Comparison of ENCODE assay signal across 1 cellular context in the genomic region with DNA sequence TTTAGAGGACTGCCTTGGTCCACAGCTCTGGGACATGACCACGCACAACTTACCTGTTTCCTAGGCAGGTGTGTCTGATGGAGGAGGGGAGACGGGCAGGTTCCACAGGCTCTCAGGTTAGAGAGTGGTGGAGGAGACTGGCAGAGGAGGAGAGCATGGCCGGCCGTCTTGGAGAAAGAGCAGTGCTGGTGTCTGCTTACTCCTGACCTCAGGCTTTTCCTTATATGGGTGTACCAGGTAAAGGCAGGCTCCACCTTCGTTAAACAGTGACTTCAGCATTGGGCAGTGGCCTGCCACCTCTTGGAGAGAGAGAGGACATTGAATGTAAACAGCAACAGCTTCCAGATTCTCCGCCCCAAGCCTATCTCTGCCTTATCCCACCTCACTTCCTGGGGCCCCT.
TF ChIP-seq lines count a peak whose summit lies in the region.

Gene CAPN13 (minus strand): TSS at position 198 of the 400 bp plus-strand sequence. CDS start 20,121 bp downstream, outside the sequence.

TF ChIP-seq in WTC11, 78 proteins besides CTCF, POLR2A, EP300 and RAD21 (continued from another document):
- TF ChIP-seq, protein P1, sequence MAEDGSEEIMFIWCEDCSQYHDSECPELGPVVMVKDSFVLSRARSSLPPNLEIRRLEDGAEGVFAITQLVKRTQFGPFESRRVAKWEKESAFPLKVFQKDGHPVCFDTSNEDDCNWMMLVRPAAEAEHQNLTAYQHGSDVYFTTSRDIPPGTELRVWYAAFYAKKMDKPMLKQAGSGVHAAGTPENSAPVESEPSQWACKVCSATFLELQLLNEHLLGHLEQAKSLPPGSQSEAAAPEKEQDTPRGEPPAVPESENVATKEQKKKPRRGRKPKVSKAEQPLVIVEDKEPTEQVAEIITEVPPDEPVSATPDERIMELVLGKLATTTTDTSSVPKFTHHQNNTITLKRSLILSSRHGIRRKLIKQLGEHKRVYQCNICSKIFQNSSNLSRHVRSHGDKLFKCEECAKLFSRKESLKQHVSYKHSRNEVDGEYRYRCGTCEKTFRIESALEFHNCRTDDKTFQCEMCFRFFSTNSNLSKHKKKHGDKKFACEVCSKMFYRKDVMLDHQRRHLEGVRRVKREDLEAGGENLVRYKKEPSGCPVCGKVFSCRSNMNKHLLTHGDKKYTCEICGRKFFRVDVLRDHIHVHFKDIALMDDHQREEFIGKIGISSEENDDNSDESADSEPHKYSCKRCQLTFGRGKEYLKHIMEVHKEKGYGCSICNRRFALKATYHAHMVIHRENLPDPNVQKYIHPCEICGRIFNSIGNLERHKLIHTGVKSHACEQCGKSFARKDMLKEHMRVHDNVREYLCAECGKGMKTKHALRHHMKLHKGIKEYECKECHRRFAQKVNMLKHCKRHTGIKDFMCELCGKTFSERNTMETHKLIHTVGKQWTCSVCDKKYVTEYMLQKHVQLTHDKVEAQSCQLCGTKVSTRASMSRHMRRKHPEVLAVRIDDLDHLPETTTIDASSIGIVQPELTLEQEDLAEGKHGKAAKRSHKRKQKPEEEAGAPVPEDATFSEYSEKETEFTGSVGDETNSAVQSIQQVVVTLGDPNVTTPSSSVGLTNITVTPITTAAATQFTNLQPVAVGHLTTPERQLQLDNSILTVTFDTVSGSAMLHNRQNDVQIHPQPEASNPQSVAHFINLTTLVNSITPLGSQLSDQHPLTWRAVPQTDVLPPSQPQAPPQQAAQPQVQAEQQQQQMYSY (CRISPR knock-in tag; IDR thresholded peaks at IDR 0.05), result no peak
- no peak for TF ChIP-seq ESRRA (CRISPR knock-in tag; IDR thresholded peaks at IDR 0.05; ENCODE audit: borderline replicate concordance)
- TF ChIP-seq USF1 (CRISPR knock-in tag; IDR thresholded peaks at IDR 0.05), result no peak
- no peak for TF ChIP-seq TEAD4 (CRISPR knock-in tag; IDR thresholded peaks at IDR 0.05)
- TF ChIP-seq NR2C2 (CRISPR knock-in tag; IDR thresholded peaks at IDR 0.05), result no peak
- TF ChIP-seq JUN (CRISPR knock-in tag; IDR thresholded peaks at IDR 0.05), result no peak
- no peak for TF ChIP-seq OVOL2 (CRISPR knock-in tag; IDR thresholded peaks at IDR 0.05; ENCODE audit: borderline replicate concordance)
- no peak for TF ChIP-seq ZNF138 (CRISPR knock-in tag; conservative IDR thresholded peaks at IDR 0.05)
- no peak for TF ChIP-seq FOXP4 (CRISPR knock-in tag; IDR thresholded peaks at IDR 0.05)
- TF ChIP-seq, protein P2, sequence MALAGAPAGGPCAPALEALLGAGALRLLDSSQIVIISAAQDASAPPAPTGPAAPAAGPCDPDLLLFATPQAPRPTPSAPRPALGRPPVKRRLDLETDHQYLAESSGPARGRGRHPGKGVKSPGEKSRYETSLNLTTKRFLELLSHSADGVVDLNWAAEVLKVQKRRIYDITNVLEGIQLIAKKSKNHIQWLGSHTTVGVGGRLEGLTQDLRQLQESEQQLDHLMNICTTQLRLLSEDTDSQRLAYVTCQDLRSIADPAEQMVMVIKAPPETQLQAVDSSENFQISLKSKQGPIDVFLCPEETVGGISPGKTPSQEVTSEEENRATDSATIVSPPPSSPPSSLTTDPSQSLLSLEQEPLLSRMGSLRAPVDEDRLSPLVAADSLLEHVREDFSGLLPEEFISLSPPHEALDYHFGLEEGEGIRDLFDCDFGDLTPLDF (CRISPR knock-in tag; IDR thresholded peaks at IDR 0.05), result no peak
